1 cellular context compared by ENCODE assay signal in the genomic region with DNA sequence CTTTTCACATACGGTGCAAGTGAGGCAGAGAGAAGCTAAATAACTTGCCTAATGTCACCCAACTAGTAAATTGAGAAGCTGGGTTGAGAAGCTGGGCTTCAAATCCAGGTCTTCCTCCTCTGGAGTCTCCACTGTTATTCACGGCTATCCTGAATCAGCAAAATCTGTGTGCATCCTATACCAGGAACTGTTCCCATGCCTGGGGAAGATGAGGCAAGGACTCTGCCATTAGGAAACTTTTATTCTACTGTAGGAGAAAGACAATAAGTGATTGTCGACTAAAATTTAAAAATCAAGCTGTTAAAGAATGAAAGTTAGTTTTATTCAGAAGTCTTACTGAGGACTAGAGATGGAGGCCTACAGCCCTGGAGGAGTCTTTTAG.
TF ChIP-seq lines count a peak whose summit lies in the region.

No MANE protein-coding gene starts in this region.

TF ChIP-seq in GM12878, 131 proteins besides CTCF, POLR2A, EP300 and RAD21:
- 0 out of 2 replicates have a peak, but pooled peaks have one; percentile 11 for TF ChIP-seq FOXM1 (IDR thresholded peaks at IDR 0.05; ENCODE audit: low read depth, low read length)
- TF ChIP-seq, protein P1, sequence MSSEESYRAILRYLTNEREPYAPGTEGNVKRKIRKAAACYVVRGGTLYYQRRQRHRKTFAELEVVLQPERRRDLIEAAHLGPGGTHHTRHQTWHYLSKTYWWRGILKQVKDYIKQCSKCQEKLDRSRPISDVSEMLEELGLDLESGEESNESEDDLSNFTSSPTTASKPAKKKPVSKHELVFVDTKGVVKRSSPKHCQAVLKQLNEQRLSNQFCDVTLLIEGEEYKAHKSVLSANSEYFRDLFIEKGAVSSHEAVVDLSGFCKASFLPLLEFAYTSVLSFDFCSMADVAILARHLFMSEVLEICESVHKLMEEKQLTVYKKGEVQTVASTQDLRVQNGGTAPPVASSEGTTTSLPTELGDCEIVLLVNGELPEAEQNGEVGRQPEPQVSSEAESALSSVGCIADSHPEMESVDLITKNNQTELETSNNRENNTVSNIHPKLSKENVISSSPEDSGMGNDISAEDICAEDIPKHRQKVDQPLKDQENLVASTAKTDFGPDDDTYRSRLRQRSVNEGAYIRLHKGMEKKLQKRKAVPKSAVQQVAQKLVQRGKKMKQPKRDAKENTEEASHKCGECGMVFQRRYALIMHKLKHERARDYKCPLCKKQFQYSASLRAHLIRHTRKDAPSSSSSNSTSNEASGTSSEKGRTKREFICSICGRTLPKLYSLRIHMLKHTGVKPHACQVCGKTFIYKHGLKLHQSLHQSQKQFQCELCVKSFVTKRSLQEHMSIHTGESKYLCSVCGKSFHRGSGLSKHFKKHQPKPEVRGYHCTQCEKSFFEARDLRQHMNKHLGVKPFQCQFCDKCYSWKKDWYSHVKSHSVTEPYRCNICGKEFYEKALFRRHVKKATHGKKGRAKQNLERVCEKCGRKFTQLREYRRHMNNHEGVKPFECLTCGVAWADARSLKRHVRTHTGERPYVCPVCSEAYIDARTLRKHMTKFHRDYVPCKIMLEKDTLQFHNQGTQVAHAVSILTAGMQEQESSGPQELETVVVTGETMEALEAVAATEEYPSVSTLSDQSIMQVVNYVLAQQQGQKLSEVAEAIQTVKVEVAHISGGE (CRISPR knock-in tag; IDR thresholded peaks at IDR 0.05) = no peak
- no peak for TF ChIP-seq JUND (IDR thresholded peaks at IDR 0.05; ENCODE audit: low read depth, low read length)
- no peak for TF ChIP-seq MYC (IDR thresholded peaks at IDR 0.05; ENCODE audit: insufficient read depth, insufficient read length, insufficient replicate concordance, low read length, severe bottlenecking)
- 0 out of 2 replicates have a peak, but pooled peaks have one; percentile 6 for TF ChIP-seq ZNF217 (IDR thresholded peaks at IDR 0.05)
- TF ChIP-seq TBL1XR1 (IDR thresholded peaks at IDR 0.05; ENCODE audit: low read depth, low read length) = no peak
- TF ChIP-seq LARP7 (IDR thresholded peaks at IDR 0.05) = peak; percentile 4; the same call in 1 of the 2 replicates
- no peak for TF ChIP-seq GABPA (IDR thresholded peaks at IDR 0.05; ENCODE audit: low read depth)
- TF ChIP-seq, protein P2, sequence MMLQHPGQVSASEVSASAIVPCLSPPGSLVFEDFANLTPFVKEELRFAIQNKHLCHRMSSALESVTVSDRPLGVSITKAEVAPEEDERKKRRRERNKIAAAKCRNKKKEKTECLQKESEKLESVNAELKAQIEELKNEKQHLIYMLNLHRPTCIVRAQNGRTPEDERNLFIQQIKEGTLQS (IDR thresholded peaks at IDR 0.05; ENCODE audit: borderline replicate concordance, extremely low read depth, low read depth, low read length) = no peak
- TF ChIP-seq, protein P3, sequence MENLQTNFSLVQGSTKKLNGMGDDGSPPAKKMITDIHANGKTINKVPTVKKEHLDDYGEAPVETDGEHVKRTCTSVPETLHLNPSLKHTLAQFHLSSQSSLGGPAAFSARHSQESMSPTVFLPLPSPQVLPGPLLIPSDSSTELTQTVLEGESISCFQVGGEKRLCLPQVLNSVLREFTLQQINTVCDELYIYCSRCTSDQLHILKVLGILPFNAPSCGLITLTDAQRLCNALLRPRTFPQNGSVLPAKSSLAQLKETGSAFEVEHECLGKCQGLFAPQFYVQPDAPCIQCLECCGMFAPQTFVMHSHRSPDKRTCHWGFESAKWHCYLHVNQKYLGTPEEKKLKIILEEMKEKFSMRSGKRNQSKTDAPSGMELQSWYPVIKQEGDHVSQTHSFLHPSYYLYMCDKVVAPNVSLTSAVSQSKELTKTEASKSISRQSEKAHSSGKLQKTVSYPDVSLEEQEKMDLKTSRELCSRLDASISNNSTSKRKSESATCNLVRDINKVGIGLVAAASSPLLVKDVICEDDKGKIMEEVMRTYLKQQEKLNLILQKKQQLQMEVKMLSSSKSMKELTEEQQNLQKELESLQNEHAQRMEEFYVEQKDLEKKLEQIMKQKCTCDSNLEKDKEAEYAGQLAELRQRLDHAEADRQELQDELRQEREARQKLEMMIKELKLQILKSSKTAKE (IDR thresholded peaks at IDR 0.05; ENCODE audit: low read depth, poor library complexity, severe bottlenecking) = peak; percentile 3
- TF ChIP-seq PAX8 (IDR thresholded peaks at IDR 0.05) = no peak
- TF ChIP-seq, protein P4, sequence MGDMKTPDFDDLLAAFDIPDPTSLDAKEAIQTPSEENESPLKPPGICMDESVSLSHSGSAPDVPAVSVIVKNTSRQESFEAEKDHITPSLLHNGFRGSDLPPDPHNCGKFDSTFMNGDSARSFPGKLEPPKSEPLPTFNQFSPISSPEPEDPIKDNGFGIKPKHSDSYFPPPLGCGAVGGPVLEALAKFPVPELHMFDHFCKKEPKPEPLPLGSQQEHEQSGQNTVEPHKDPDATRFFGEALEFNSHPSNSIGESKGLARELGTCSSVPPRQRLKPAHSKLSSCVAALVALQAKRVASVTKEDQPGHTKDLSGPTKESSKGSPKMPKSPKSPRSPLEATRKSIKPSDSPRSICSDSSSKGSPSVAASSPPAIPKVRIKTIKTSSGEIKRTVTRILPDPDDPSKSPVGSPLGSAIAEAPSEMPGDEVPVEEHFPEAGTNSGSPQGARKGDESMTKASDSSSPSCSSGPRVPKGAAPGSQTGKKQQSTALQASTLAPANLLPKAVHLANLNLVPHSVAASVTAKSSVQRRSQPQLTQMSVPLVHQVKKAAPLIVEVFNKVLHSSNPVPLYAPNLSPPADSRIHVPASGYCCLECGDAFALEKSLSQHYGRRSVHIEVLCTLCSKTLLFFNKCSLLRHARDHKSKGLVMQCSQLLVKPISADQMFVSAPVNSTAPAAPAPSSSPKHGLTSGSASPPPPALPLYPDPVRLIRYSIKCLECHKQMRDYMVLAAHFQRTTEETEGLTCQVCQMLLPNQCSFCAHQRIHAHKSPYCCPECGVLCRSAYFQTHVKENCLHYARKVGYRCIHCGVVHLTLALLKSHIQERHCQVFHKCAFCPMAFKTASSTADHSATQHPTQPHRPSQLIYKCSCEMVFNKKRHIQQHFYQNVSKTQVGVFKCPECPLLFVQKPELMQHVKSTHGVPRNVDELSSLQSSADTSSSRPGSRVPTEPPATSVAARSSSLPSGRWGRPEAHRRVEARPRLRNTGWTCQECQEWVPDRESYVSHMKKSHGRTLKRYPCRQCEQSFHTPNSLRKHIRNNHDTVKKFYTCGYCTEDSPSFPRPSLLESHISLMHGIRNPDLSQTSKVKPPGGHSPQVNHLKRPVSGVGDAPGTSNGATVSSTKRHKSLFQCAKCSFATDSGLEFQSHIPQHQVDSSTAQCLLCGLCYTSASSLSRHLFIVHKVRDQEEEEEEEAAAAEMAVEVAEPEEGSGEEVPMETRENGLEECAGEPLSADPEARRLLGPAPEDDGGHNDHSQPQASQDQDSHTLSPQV (IDR thresholded peaks at IDR 0.05) = no peak
- TF ChIP-seq, protein P5, sequence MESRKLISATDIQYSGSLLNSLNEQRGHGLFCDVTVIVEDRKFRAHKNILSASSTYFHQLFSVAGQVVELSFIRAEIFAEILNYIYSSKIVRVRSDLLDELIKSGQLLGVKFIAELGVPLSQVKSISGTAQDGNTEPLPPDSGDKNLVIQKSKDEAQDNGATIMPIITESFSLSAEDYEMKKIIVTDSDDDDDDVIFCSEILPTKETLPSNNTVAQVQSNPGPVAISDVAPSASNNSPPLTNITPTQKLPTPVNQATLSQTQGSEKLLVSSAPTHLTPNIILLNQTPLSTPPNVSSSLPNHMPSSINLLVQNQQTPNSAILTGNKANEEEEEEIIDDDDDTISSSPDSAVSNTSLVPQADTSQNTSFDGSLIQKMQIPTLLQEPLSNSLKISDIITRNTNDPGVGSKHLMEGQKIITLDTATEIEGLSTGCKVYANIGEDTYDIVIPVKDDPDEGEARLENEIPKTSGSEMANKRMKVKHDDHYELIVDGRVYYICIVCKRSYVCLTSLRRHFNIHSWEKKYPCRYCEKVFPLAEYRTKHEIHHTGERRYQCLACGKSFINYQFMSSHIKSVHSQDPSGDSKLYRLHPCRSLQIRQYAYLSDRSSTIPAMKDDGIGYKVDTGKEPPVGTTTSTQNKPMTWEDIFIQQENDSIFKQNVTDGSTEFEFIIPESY (IDR thresholded peaks at IDR 0.05) = no peak
- no peak for TF ChIP-seq BMI1 (IDR thresholded peaks at IDR 0.05; ENCODE audit: borderline replicate concordance)
- peak; percentile 88; the same call in 1 of the 2 replicates for TF ChIP-seq MTA3 (IDR thresholded peaks at IDR 0.05; ENCODE audit: borderline replicate concordance, low read length)
- no peak for TF ChIP-seq BCL11A (IDR thresholded peaks at IDR 0.05; ENCODE audit: low read depth, low read length)
- TF ChIP-seq KDM1A (IDR thresholded peaks at IDR 0.05; ENCODE audit: borderline replicate concordance) = no peak
